In the genomic region with DNA sequence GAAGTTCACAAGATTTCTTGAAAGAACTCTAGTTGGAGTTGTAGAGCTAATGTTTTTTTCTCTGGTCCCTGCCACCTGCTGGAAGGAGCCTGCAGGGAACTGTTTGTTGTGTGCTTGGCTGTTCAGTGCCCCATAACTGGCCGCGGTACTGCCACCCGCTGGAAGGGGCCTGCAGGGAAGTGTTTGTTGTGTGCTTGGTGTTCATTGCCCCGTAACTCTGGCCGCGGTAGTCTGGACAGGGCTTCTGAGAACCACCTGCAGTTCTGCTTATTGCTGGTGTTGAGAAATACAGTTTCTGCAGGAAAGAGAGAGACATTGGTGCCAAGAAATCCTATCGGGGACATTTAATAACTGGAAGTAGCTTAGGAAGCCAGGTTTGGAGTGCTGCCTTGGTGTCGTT, we compare ENCODE assay signal across 8 cellular contexts. TPM values are rescaled to one million over a fixed set of nuclear protein-coding genes. Genes with fewer than 3 reads are reported as not detected.
DNase-seq lines count a peak whose midpoint lies in the region; ATAC-seq, FAIRE-seq and TF ChIP-seq lines count a peak whose summit lies in the region.

No MANE protein-coding gene starts in this region.

- intact Hi-C loops in OCI-LY7 (cut with micrococcal nuclease; ENCODE audit: unreplicated experiment): no loop called here
- intact Hi-C loops in endothelial cell of umbilical vein (cut with micrococcal nuclease): loop anchor here (1.0 to 2.0 kb wide), 3 partner anchors 43 to 416 kb away; a partner anchor contains a TSS
- intact Hi-C loops in mucosa of descending colon (cut with DNase I, micrococcal nuclease): no loop called here

- H3K9me3 ChIP-seq in OCI-LY7 (ENCODE audit: low read length): no peaks in the 10 kb centered on the region
- no peaks in the 10 kb centered on the region for H3K9me3 ChIP-seq in endothelial cell of umbilical vein (replicated peaks; ENCODE audit: control insufficient read depth, insufficient read depth, low read length)
- no peaks in the 10 kb centered on the region for H3K9me3 ChIP-seq in mucosa of descending colon

- no peak overlapping the region for H3K4me2 ChIP-seq in OCI-LY7 (ENCODE audit: low read length)
- H3K4me2 ChIP-seq in endothelial cell of umbilical vein (ENCODE audit: insufficient read depth, low read length): no peak overlapping the region

- no peaks in the 10 kb centered on the region for H3K27me3 ChIP-seq in endothelial cell of umbilical vein (ENCODE audit: control insufficient read depth in 2 of 2, insufficient read depth in 2 of 2, low read length in 2 of 2)

- H2AFZ ChIP-seq in OCI-LY7 (ENCODE audit: low read length) (no peak overlapping the region), endothelial cell of umbilical vein (ENCODE audit: low read depth, low read length) (no peak overlapping the region)

- ATAC-seq in mucosa of descending colon (peak; percentile 92), GM21423 (IDR thresholded peaks at IDR 0.05; ENCODE audit: unreplicated experiment) (no peak), HG02759 (IDR thresholded peaks at IDR 0.05; ENCODE audit: unreplicated experiment) (no peak)

- POLR2A ChIA-PET in OCI-LY7 (lab: Charles Lee): interaction anchor here (0.9 kb wide), 1 partner anchor 20 kb away, joined by 3 read pairs; no protein-coding TSS in a partner anchor
- POLR2A ChIA-PET in endothelial cell of umbilical vein (lab: Charles Lee): no interaction called here

- DNase-seq in A172 (ENCODE audit: low spot score): peak; percentile 69
- DNase-seq in OCI-LY7 (ENCODE audit: low spot score): peak; percentile 12
- peak; percentile 81 for DNase-seq in endothelial cell of umbilical vein (ENCODE audit: low read depth, low spot score)
- DNase-seq in mucosa of descending colon: peak; percentile 72 to 83 (median 80)
- no peak for DNase-seq in NOMO-1 (lab: John Stamatoyannopoulos, UW; ENCODE audit: unreplicated experiment in 2 of 2)

- no peaks in the 10 kb centered on the region for H3K79me2 ChIP-seq in OCI-LY7 (ENCODE audit: insufficient read depth, low read depth, low read length)
- no peaks in the 10 kb centered on the region for H3K79me2 ChIP-seq in endothelial cell of umbilical vein (ENCODE audit: control insufficient read depth, insufficient read depth, low read length)

- TF ChIP-seq POLR2A in endothelial cell of umbilical vein (IDR thresholded peaks at IDR 0.05; ENCODE audit: low read depth, low read length): no peak

- H3K36me3 ChIP-seq in OCI-LY7 (ENCODE audit: insufficient read depth, low read length) (no peaks in the 10 kb centered on the region), endothelial cell of umbilical vein (ENCODE audit: control insufficient read depth in 2 of 2, extremely low read depth in 1 of 2, insufficient read depth in 2 of 2, low read length in 2 of 2) (no peaks in the 10 kb centered on the region), mucosa of descending colon (ENCODE audit: low read depth) (no peaks in the 10 kb centered on the region)

- no peaks in the 10 kb centered on the region for H4K20me1 ChIP-seq in OCI-LY7 (ENCODE audit: insufficient read depth, low read length)
- H4K20me1 ChIP-seq in endothelial cell of umbilical vein (replicated peaks; ENCODE audit: control insufficient read depth, extremely low read depth, insufficient read depth, low read length): peaks cover 7% of the 10 kb centered on the region

- H3K4me1 ChIP-seq in OCI-LY7 (ENCODE audit: insufficient read depth, low read length, poor library complexity, severe bottlenecking): no peaks in the 10 kb centered on the region
- no peaks in the 10 kb centered on the region for H3K4me1 ChIP-seq in endothelial cell of umbilical vein (ENCODE audit: control insufficient read depth, extremely low read depth, insufficient read depth, low read length)
- peaks cover 21% of the 10 kb centered on the region for H3K4me1 ChIP-seq in mucosa of descending colon (ENCODE audit: low read depth)

- H3K4me3 ChIP-seq in OCI-LY7 (ENCODE audit: low read depth, low read length, poor library complexity, severe bottlenecking): no peak overlapping the region
- no peak overlapping the region for H3K4me3 ChIP-seq in endothelial cell of umbilical vein (replicated peaks in 1 of 3; ENCODE audit: insufficient read depth in 1 of 3, low read depth in 1 of 3, low read length in 3 of 3)
- H3K4me3 ChIP-seq in mucosa of descending colon: no peak overlapping the region

- H3K9me2 ChIP-seq in OCI-LY7 (ENCODE audit: insufficient read depth, low read length): no peaks in the 10 kb centered on the region

- peak; percentile 37 for FAIRE-seq in endothelial cell of umbilical vein (lab: Jason Lieb, UNC)

- H3K9me1 ChIP-seq in endothelial cell of umbilical vein (replicated peaks; ENCODE audit: control insufficient read depth, extremely low read depth, insufficient read depth, low read length): no peaks in the 10 kb centered on the region

- BruUV-seq in OCI-LY7 (replicated peaks; lab: Mats Ljungman, UMichigan) (no TSS peak), endothelial cell of umbilical vein (replicated peaks; lab: Mats Ljungman, UMichigan) (no TSS peak)

- dilution Hi-C loops in endothelial cell of umbilical vein (cut with MboI; ENCODE audit: extremely low pct_ligation_motif_present, low sequenced_read_pairs): no loop called here

- H3K9ac ChIP-seq in endothelial cell of umbilical vein (replicated peaks; ENCODE audit: extremely low read depth, insufficient read depth, low read length): no peak overlapping the region

- TF ChIP-seq CTCF in GM12872 (IDR thresholded peaks at IDR 0.05; ENCODE audit: insufficient read depth, low read depth, low read length): 0 out of 3 replicates have a peak, but pooled peaks have one; percentile 7
- TF ChIP-seq CTCF in OCI-LY7 (conservative IDR thresholded peaks at IDR 0.05; ENCODE audit: low read length): peak; percentile 48
- peak; percentile 59 to 86 for TF ChIP-seq CTCF in endothelial cell of umbilical vein (IDR thresholded peaks at IDR 0.05; ENCODE audit: extremely low read depth in 1 of 2, insufficient read depth in 1 of 2, low read depth in 1 of 2, low read length in 2 of 2)
- peak; percentile 49 for TF ChIP-seq CTCF in mucosa of descending colon (IDR thresholded peaks at IDR 0.05)

- H3K27ac ChIP-seq in OCI-LY7 (ENCODE audit: low read depth, low read length, poor library complexity, severe bottlenecking) (no peak overlapping the region), endothelial cell of umbilical vein (ENCODE audit: insufficient read depth, low read depth, low read length) (no peak overlapping the region)

- CTCF ChIA-PET in OCI-LY7 (lab: Charles Lee; ENCODE audit: unreplicated experiment): no interaction called here
- CTCF ChIA-PET in endothelial cell of umbilical vein (lab: Charles Lee): interaction anchor here (0.5 to 2.4 kb wide), 26 partner anchors 10 to 600 kb away, joined by 3 to 23 read pairs (median 4); a partner anchor contains a TSS

TF ChIP-seq in endothelial cell of umbilical vein, 7 proteins besides CTCF, POLR2A, EP300 and RAD21:
- TF ChIP-seq JUN (IDR thresholded peaks at IDR 0.05; ENCODE audit: borderline replicate concordance, insufficient read depth, insufficient read length, low read depth) (no peak), FOS (IDR thresholded peaks at IDR 0.05; ENCODE audit: borderline replicate concordance, insufficient read depth, low read length) (no peak), MYC (IDR thresholded peaks at IDR 0.05; ENCODE audit: low read depth, low read length) (no peak), GATA2 (IDR thresholded peaks at IDR 0.05; ENCODE audit: insufficient read depth, insufficient read length, low read depth, low read length) (no peak), EZH2 (IDR thresholded peaks at IDR 0.05; ENCODE audit: borderline replicate concordance, low read depth, low read length, severe bottlenecking) (no peak), POLR2AphosphoS5 (IDR thresholded peaks at IDR 0.05; ENCODE audit: insufficient read depth, low read depth, low read length) (no peak)
- TF ChIP-seq, protein P1, sequence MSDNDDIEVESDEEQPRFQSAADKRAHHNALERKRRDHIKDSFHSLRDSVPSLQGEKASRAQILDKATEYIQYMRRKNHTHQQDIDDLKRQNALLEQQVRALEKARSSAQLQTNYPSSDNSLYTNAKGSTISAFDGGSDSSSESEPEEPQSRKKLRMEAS (IDR thresholded peaks at IDR 0.05; ENCODE audit: insufficient read depth, insufficient read length): no peak

RNA-seq across cellular contexts. Expression of a gene that starts 58.1 kb away (rescaled TPM):
- 13.9 and 14.7 TPM in 2 replicates for total RNA-seq in A172 (2014; rRNA removed; shearing (Covaris generic))
- not detected in 2 replicates for total RNA-seq in OCI-LY7 (2014; rRNA removed; shearing (Covaris generic))
- total RNA-seq in OCI-LY7 (2022) (not detected in 2 replicates), endothelial cell of umbilical vein (19.5 and 20.9 TPM in 2 replicates), mucosa of descending colon (100 to 1,000 TPM in 1 of 3 donors, 10 to 100 TPM in 2; 68.1 to 112 (median 88.9) TPM)
- polyA plus RNA-seq in endothelial cell of umbilical vein: 10.2 and 10.8 TPM in 2 replicates
- 7.8 and 8.3 TPM in 2 replicates for polyA plus RNA-seq in endothelial cell of umbilical vein (2011; cell fraction: cytosol; rRNA removed)
- polyA plus RNA-seq in endothelial cell of umbilical vein (2011; cell fraction: nucleus; rRNA removed): 14.8 and 17.7 TPM in 2 replicates
- polyA plus RNA-seq in endothelial cell of umbilical vein (2012): 8.5 and 9.4 TPM in 2 replicates
- polyA minus RNA-seq in endothelial cell of umbilical vein: 34.2 and 41.8 TPM in 2 replicates
- 19.9 TPM for polyA minus RNA-seq in endothelial cell of umbilical vein (2011; cell fraction: cytosol; rRNA and poly(A)+ RNA removed)
- 45.6 and 48.1 TPM in 2 replicates for polyA minus RNA-seq in endothelial cell of umbilical vein (2011; cell fraction: nucleus; rRNA and poly(A)+ RNA removed)

Comparison
In these comparisons a context has a peak if more than half of its experiments do, and no peak if none do; other contexts are left out.
1. DNase-seq: peak in A172 (single experiment), OCI-LY7 (single experiment), endothelial cell of umbilical vein (single experiment) and mucosa of descending colon (3 of 3); none in NOMO-1 (0 of 2).
2. CTCF ChIP-seq: peak in every context shown above with its lines; median percentile 72 in endothelial cell of umbilical vein; 49 in mucosa of descending colon; 48 in OCI-LY7; 7 in GM12872.
3. RNA of a gene that starts 58.1 kb away (total RNA-seq): 68.1 to 112 TPM in mucosa of descending colon, 19.5 to 20.9 TPM in endothelial cell of umbilical vein and 13.9 to 14.7 TPM in A172; not detected in OCI-LY7; every median in the first group is over 10 times any median in the second.